In genomic region chr11:57499413-57499982, GRCh38 we compare ENCODE assay signal across 8 cellular contexts. TPM values are rescaled to one million over a fixed set of nuclear protein-coding genes. Genes with fewer than 3 reads are reported as not detected.
DNase-seq lines count a peak whose midpoint lies in the region; ATAC-seq, FAIRE-seq and TF ChIP-seq lines count a peak whose summit lies in the region.

No MANE protein-coding gene starts in this region.

- H3K9me3 ChIP-seq in GM12878 (replicated peaks; ENCODE audit: control insufficient read depth, insufficient read depth, low read length): no peaks in the 10 kb centered on the region

- DNase-seq in AG04449 (ENCODE audit: low read depth, low spot score): no peak
- peak; percentile 97 for DNase-seq in NCI-H82 (lab: John Stamatoyannopoulos, UW)
- no peak for DNase-seq in GM12878 (ENCODE audit: low read depth, low spot score)
- peak; percentile 99 for DNase-seq in hepatic stellate cell (ENCODE audit: low spot score)
- DNase-seq in posterior cingulate gyrus: peak; percentile 85 to 99 (median 94)
- DNase-seq in SKM-1 treated with dmso at 0.1 percent for 144 hours (lab: John Stamatoyannopoulos, UW; ENCODE audit: unreplicated experiment): no peak

- in situ Hi-C loops in GM12878 (cut with MboI): loop anchor here (25.0 kb wide), 1 partner anchor 662 kb away; no protein-coding TSS in a partner anchor

- H3K9ac ChIP-seq in GM12878 (ENCODE audit: control insufficient read depth, insufficient read depth, low read length): no peak overlapping the region

- TF ChIP-seq RAD21 in GM12878 (IDR thresholded peaks at IDR 0.05; ENCODE audit: insufficient read depth, low read depth, low read length): no peak

- SMC1A ChIA-PET in GM12878 (lab: Charles Lee; ENCODE audit: uncharacterized antibody, unreplicated experiment): no interaction called here

- no peak for FAIRE-seq in GM12878 (lab: Jason Lieb, UNC)

- no TSS peak for BruUV-seq in GM12878 (replicated peaks; lab: Mats Ljungman, UMichigan)

- TF ChIP-seq CTCF in AG04449 (IDR thresholded peaks at IDR 0.05; ENCODE audit: insufficient read depth, low read length, missing control alignments) (no peak), GM12878 (IDR thresholded peaks at IDR 0.05 in 2 of 3, conservative IDR thresholded peaks at IDR 0.05 in 1 of 3; ENCODE audit: control insufficient read depth in 2 of 3, extremely low read depth in 1 of 3, insufficient read depth in 1 of 3, low read depth in 3 of 3, low read length in 3 of 3) (no peak)

- no peak for TF ChIP-seq POLR2A in GM12878 (IDR thresholded peaks at IDR 0.05; ENCODE audit: low read depth, low read length)

- CTCF ChIA-PET in AG04449 (lab: Yijun Ruan, JAX): interaction anchor here (0.9 to 16.8 kb wide), 5 partner anchors 11 to 152 kb away, joined by 3 to 421 read pairs (median 27); partner anchors contain the start of gene SLC43A1
- CTCF ChIA-PET in GM12878 (lab: Yijun Ruan, JAX): interaction anchor here (2.0 kb wide), 1 partner anchor 27 kb away, joined by 4 read pairs; no protein-coding TSS in a partner anchor

- H2AFZ ChIP-seq in GM12878 (ENCODE audit: control insufficient read depth, low read depth, low read length): no peak overlapping the region

- H3K4me3 ChIP-seq in AG04449 (ENCODE audit: low read depth, low read length) (peak overlapping the region; percentile 45), GM12878 (no peak overlapping the region)

- WGBS in GM12878 (ENCODE audit: insufficient coverage, insufficient replicate concordance, low lambda C conversion rate, missing lambda C conversion rate): 43% methylated on average over 26 of the region's 35 CpGs

- H3K27ac ChIP-seq in GM12878 (ENCODE audit: control insufficient read depth, insufficient read depth): no peak overlapping the region

- peaks cover 3% of the 10 kb centered on the region; the same call in 1 of the 2 replicates for H4K20me1 ChIP-seq in GM12878 (ENCODE audit: control insufficient read depth, insufficient read depth)

- TF ChIP-seq EP300 in GM12878 (IDR thresholded peaks at IDR 0.05; ENCODE audit: borderline replicate concordance in 1 of 2, control insufficient read depth in 1 of 2, low read depth in 2 of 2, low read length in 2 of 2): no peak

- H3K27me3 ChIP-seq in GM12878 (replicated peaks in 1 of 2; ENCODE audit: control insufficient read depth in 2 of 2, insufficient read depth in 2 of 2, low read length in 1 of 2): no peaks in the 10 kb centered on the region

- no peaks in the 10 kb centered on the region for H3K4me1 ChIP-seq in GM12878 (ENCODE audit: control insufficient read depth, insufficient read depth, low read length)

- peaks cover 3% of the 10 kb centered on the region in 2 experiments; a peak in 3 of 4 replicates for H3K36me3 ChIP-seq in GM12878 (ENCODE audit: control insufficient read depth in 2 of 2, insufficient read depth in 2 of 2, low read length in 1 of 2)

- ATAC-seq in GM18868 (IDR thresholded peaks at IDR 0.05; ENCODE audit: unreplicated experiment) (peak; percentile 100), HG03103 (IDR thresholded peaks at IDR 0.05; ENCODE audit: low read depth, unreplicated experiment) (peak; percentile 95), GM12878 (peak; percentile 42; the same call in 2 of the 3 replicates)

- no peaks in the 10 kb centered on the region for H3K79me2 ChIP-seq in GM12878 (ENCODE audit: control insufficient read depth, insufficient read depth, low read length)

- POLR2A ChIA-PET in AG04449 (lab: Yijun Ruan, JAX) (interaction anchor here (0.8 to 1.0 kb wide), 2 partner anchors 8 to 16 kb away, joined by 3 to 4 read pairs; partner anchors contain the start of gene SLC43A1), GM12878 (lab: Charles Lee) (no interaction called here)

- H3K4me2 ChIP-seq in GM12878 (ENCODE audit: control insufficient read depth, insufficient read depth): no peak overlapping the region

- RAD21 ChIA-PET in GM12878 (lab: Charles Lee; ENCODE audit: unreplicated experiment): no interaction called here

- intact Hi-C loops in GM12878 (cut with micrococcal nuclease; ENCODE audit: unreplicated experiment): no loop called here
- intact Hi-C loops in posterior cingulate gyrus (cut with DNase I): no loop called here

TF ChIP-seq in GM12878, 131 proteins besides CTCF, POLR2A, EP300 and RAD21:
- TF ChIP-seq MAX (IDR thresholded peaks at IDR 0.05; ENCODE audit: low read depth, low read length): no peak
TF ChIP-seq in GM12878: peak in this region for 0.

RNA-seq across cellular contexts. Expression of gene SLC43A1, which starts 16.0 kb away (rescaled TPM):
- total RNA-seq in GM12878 (2013; cell fraction: nucleolus; rRNA removed): 47.4 and 56.0 TPM in 2 replicates
- 16.9 and 20.3 TPM in 2 replicates for total RNA-seq in GM12878 (2014; rRNA removed)
- total RNA-seq in GM12878 (2014; rRNA removed; fragmentation: Illumina TruSeq; extraction: Trizol): 7.4 and 8.1 TPM in 2 replicates
- total RNA-seq in GM12878 (2021): 16.1 and 16.4 TPM in 2 replicates
- 8.0 TPM for polyA plus RNA-seq in GM12878 (2011; ENCODE audit: low read depth)
- polyA plus RNA-seq in GM12878 (2011; rRNA removed): 8.4 and 17.8 TPM in 2 replicates
- polyA plus RNA-seq in GM12878 (2011; cell fraction: cytosol; rRNA removed): 25.6 and 28.1 TPM in 2 replicates
- polyA plus RNA-seq in GM12878 (2011; cell fraction: nucleus; rRNA removed): 48.3 and 51.6 TPM in 2 replicates
- polyA plus RNA-seq in GM12878 (2012): 9.3 and 14.0 TPM in 2 replicates
- 9.8 and 11.9 TPM in 2 replicates for polyA plus RNA-seq in GM12878 (2014; fragmentation: Illumina TruSeq; extraction: Trizol)
- 1 to 10 TPM; 1.0 to 2.4 TPM for polyA plus RNA-seq in GM12878 (2014; fragmentation: Nextera tagmentation; extraction: Ambion mirVana)
- polyA plus RNA-seq in GM12878 (2014; rRNA removed): 15.6 TPM in 2 replicates
- 10 to 100 TPM; 12.0 to 13.3 TPM for polyA plus RNA-seq in GM12878 (2016; fragmentation: Nextera tagmentation; extraction: Ambion mirVana)
- polyA minus RNA-seq in GM12878 (2011; rRNA and poly(A)+ RNA removed): 29.8 and 30.0 TPM in 2 replicates
- polyA minus RNA-seq in GM12878 (2011; cell fraction: cytosol; rRNA and poly(A)+ RNA removed): 13.1 and 16.8 TPM in 2 replicates
- 16.2 and 27.0 TPM in 2 replicates for polyA minus RNA-seq in GM12878 (2011; cell fraction: nucleus; rRNA and poly(A)+ RNA removed)

RNA-seq across cellular contexts. Expression of gene TIMM10, which starts 31.1 kb away (rescaled TPM):
- total RNA-seq in GM12878 (2013; cell fraction: nucleolus; rRNA removed): 8.4 and 9.4 TPM in 2 replicates
- total RNA-seq in GM12878 (2014; rRNA removed) (178 and 187 TPM in 2 replicates), GM12878 (2014; rRNA removed; fragmentation: Illumina TruSeq; extraction: Trizol) (139 and 148 TPM in 2 replicates), GM12878 (2021) (192 and 195 TPM in 2 replicates)
- 131 TPM for polyA plus RNA-seq in GM12878 (2011; ENCODE audit: low read depth)
- polyA plus RNA-seq in GM12878 (2011; rRNA removed) (161 and 208 TPM in 2 replicates), GM12878 (2014; fragmentation: Illumina TruSeq; extraction: Trizol) (181 and 204 TPM in 2 replicates), GM12878 (2014; fragmentation: Nextera tagmentation; extraction: Ambion mirVana) (100 to 1,000 TPM; 770 to 898 TPM), GM12878 (2014; rRNA removed) (204 and 247 TPM in 2 replicates), GM12878 (2016; fragmentation: Nextera tagmentation; extraction: Ambion mirVana) (100 to 1,000 TPM; 272 to 362 TPM)
- polyA plus RNA-seq in GM12878 (2011; cell fraction: cytosol; rRNA removed): 261 and 266 TPM in 2 replicates
- 98.1 and 123 TPM in 2 replicates for polyA plus RNA-seq in GM12878 (2011; cell fraction: nucleus; rRNA removed)
- polyA plus RNA-seq in GM12878 (2012): 97.2 and 107 TPM in 2 replicates
- polyA minus RNA-seq in GM12878 (2011; rRNA and poly(A)+ RNA removed): 66.3 and 94.2 TPM in 2 replicates
- 13.0 and 17.4 TPM in 2 replicates for polyA minus RNA-seq in GM12878 (2011; cell fraction: cytosol; rRNA and poly(A)+ RNA removed)
- polyA minus RNA-seq in GM12878 (2011; cell fraction: nucleus; rRNA and poly(A)+ RNA removed): 16.0 and 28.5 TPM in 2 replicates

RNA-seq across cellular contexts. Expression of gene SMTNL1, which starts 37.9 kb away (rescaled TPM):
- total RNA-seq in GM12878 (2013; cell fraction: nucleolus; rRNA removed): not detected in 2 replicates
- total RNA-seq in GM12878 (2014; rRNA removed) (not detected in 2 replicates), GM12878 (2014; rRNA removed; fragmentation: Illumina TruSeq; extraction: Trizol) (not detected in 2 replicates), GM12878 (2021) (not detected in 2 replicates)
- 0.16 TPM for polyA plus RNA-seq in GM12878 (2011; ENCODE audit: low read depth)
- polyA plus RNA-seq in GM12878 (2011; rRNA removed) (not detected in 2 replicates), GM12878 (2014; fragmentation: Illumina TruSeq; extraction: Trizol) (not detected in 2 replicates), GM12878 (2014; fragmentation: Nextera tagmentation; extraction: Ambion mirVana) (under 1 TPM in 1 of 2 experiments, not detected in 1; 0.06 TPM), GM12878 (2014; rRNA removed) (not detected in 2 replicates), GM12878 (2016; fragmentation: Nextera tagmentation; extraction: Ambion mirVana) (under 1 TPM; 0.10 to 0.17 TPM)
- not detected in 2 replicates for polyA plus RNA-seq in GM12878 (2011; cell fraction: cytosol; rRNA removed)
- polyA plus RNA-seq in GM12878 (2011; cell fraction: nucleus; rRNA removed): not detected in 2 replicates
- polyA plus RNA-seq in GM12878 (2012): 0.26 and 0.29 TPM in 2 replicates
- not detected in 2 replicates for polyA minus RNA-seq in GM12878 (2011; rRNA and poly(A)+ RNA removed)
- not detected in 2 replicates for polyA minus RNA-seq in GM12878 (2011; cell fraction: cytosol; rRNA and poly(A)+ RNA removed)
- polyA minus RNA-seq in GM12878 (2011; cell fraction: nucleus; rRNA and poly(A)+ RNA removed): not detected in 2 replicates

RNA-seq across cellular contexts. Expression of gene RTN4RL2, which starts 39.2 kb away (rescaled TPM):
- total RNA-seq in GM12878 (2013; cell fraction: nucleolus; rRNA removed): not detected in 2 replicates
- total RNA-seq in GM12878 (2014; rRNA removed) (0.33 and 0.34 TPM in 2 replicates), GM12878 (2014; rRNA removed; fragmentation: Illumina TruSeq; extraction: Trizol) (not detected in 2 replicates), GM12878 (2021) (1.0 and 1.1 TPM in 2 replicates)
- not detected for polyA plus RNA-seq in GM12878 (2011; ENCODE audit: low read depth)
- polyA plus RNA-seq in GM12878 (2011; rRNA removed) (not detected in 2 replicates), GM12878 (2014; fragmentation: Illumina TruSeq; extraction: Trizol) (not detected in 2 replicates), GM12878 (2014; fragmentation: Nextera tagmentation; extraction: Ambion mirVana) (under 1 TPM in 1 of 2 experiments, not detected in 1; 0.14 TPM), GM12878 (2014; rRNA removed) (0.58 and 0.88 TPM in 2 replicates), GM12878 (2016; fragmentation: Nextera tagmentation; extraction: Ambion mirVana) (under 1 TPM; 0.48 to 0.55 TPM)
- 0.03 and 0.09 TPM in 2 replicates for polyA plus RNA-seq in GM12878 (2011; cell fraction: cytosol; rRNA removed)
- polyA plus RNA-seq in GM12878 (2011; cell fraction: nucleus; rRNA removed): 0.22 and 0.39 TPM in 2 replicates
- 0.08 and 0.11 TPM in 2 replicates for polyA plus RNA-seq in GM12878 (2012)
- polyA minus RNA-seq in GM12878 (2011; rRNA and poly(A)+ RNA removed): not detected in 2 replicates
- polyA minus RNA-seq in GM12878 (2011; cell fraction: cytosol; rRNA and poly(A)+ RNA removed): not detected in 2 replicates
- polyA minus RNA-seq in GM12878 (2011; cell fraction: nucleus; rRNA and poly(A)+ RNA removed): 0.36 and 0.38 TPM in 2 replicates

Comparison
In these comparisons a context has a peak if more than half of its experiments do, and no peak if none do; other contexts are left out.
1. DNase-seq: peak in NCI-H82 (single experiment), hepatic stellate cell (single experiment) and posterior cingulate gyrus (10 of 10); none in AG04449 (single experiment), GM12878 (single experiment) and SKM-1 treated with dmso at 0.1 percent for 144 hours (single experiment).
2. ATAC-seq: peak in every context shown above with its lines; median percentile 100 in GM18868; 95 in HG03103; 42 in GM12878.